ENCODE assay signal across 17 cellular contexts in the genomic region with DNA sequence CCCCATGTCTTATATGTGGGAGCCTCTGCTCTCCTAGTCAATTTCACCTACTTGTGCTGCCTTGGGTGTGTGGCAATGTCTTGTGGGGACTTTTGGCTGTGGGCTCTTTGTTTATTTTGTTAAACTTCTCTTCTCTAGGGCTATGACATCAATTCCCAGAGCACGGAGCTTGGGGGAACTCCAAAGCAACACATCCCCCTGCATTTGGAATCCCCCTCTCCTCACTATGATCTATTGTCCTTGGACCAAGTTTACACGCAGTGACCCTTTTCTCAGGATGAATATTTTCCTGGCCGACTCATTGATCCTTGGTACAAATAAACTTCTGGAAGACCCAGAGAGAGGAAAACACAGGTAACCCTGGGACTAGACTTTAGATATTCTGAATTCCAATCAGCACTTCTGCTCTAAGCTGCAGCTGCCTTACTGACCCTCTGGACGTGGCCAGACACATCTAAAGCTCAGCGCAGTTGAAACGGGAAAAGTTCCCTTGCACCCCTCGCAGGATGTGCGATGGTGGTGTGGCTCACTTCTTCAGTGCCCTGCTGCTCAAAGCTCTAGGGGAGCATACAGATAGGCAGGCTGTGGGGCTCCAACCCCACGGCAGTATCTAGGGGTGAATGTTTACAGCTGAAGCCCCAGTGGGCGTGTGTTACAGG.
"Had no signal": no experiment of that assay in that cellular context is flagged by ENCODE, and none has a peak within 500 bp of the region (broad histone marks: within the 10 kb centered on the region; RNA-seq: fewer than 3 reads in every experiment).

No MANE protein-coding gene starts in this region.

- H3K4me1 Mint-ChIP-seq: naive thymus-derived CD8-positive, alpha-beta T cell had no signal

- DNase-seq: activated CD4-positive, alpha-beta T cell treated with anti-CD3 and anti-CD28 coated beads, Interleukin-2, amount 50 U/mL, for 1 hour; activated CD4-positive, CD25-positive, alpha-beta regulatory T cell treated with anti-CD3 and anti-CD28 coated beads, Interleukin-2, amount 50 U/mL, for 72 hours; activated CD8-positive, alpha-beta memory T cell treated with anti-CD3 and anti-CD28 coated beads, Interleukin-2, amount 50 U/mL, for 4 hours; activated gamma-delta T cell treated with Interleukin-2 at 50 U/mL for 16 hours; activated T-cell treated with anti-CD3 and anti-CD28 coated beads, Interleukin-2, amount 50 U/mL, for 48 hours; adrenal gland; dermis blood vessel endothelial cell; mesendoderm; naive thymus-derived CD8-positive, alpha-beta T cell; pancreas; sigmoid colon; stimulated activated CD4-positive, alpha-beta T cell treated with anti-CD3 and anti-CD28 coated beads, Interleukin-4, amount 100 ng/mL, for 24 hours; stimulated activated naive CD4-positive, alpha-beta T cell; substantia nigra; T1000; transverse colon had no signal

- H3K27ac Mint-ChIP-seq: activated naive CD4-positive, alpha-beta T cell treated with anti-CD3 and anti-CD28 coated beads, Interleukin-2, amount 50 U/mL, for 72 hours; naive thymus-derived CD8-positive, alpha-beta T cell had no signal

- ATAC-seq: activated naive CD4-positive, alpha-beta T cell treated with anti-CD3 and anti-CD28 coated beads, Interleukin-2, amount 50 U/mL, for 72 hours; naive thymus-derived CD8-positive, alpha-beta T cell; pancreas had no signal

- H3K36me3 Mint-ChIP-seq: activated naive CD4-positive, alpha-beta T cell treated with anti-CD3 and anti-CD28 coated beads, Interleukin-2, amount 50 U/mL, for 72 hours; naive thymus-derived CD8-positive, alpha-beta T cell had no signal

- H3K4me3 Mint-ChIP-seq: naive thymus-derived CD8-positive, alpha-beta T cell had no signal

- FAIRE-seq: pancreas had no signal

- H3K9me3 Mint-ChIP-seq: activated naive CD4-positive, alpha-beta T cell treated with anti-CD3 and anti-CD28 coated beads, Interleukin-2, amount 50 U/mL, for 72 hours had no signal
